10 cellular contexts compared by ENCODE assay signal in the genomic region with DNA sequence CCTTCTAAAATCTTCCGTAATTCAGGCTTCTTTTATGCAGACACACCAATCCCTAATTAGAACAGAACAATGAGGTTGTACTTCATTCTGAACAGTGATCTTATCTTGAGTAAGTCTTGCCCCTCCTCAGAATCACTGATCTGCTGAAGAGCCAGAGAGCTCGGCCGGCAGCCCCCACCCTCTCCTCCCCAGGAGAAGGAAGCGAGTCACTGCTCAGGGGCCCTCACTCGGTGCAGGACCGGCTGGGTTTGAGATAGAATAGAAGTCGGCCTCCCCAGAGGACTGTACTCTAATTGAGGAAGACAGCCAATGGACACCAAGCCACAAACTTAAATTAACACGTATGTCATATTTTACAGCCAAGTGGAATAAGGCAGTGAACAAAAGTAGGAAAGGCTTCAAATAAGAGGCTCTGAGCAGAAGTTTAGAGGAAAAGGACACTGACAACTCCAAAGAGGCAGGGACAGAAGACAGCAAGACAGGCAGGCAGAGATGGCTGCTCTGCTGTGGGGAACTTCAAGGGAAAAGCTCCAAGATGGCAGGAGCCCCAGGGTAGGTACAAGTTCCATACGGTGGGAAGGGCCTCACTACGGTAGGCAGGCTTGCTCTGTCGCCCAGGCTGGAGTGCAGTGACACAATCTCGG. TPM values are rescaled to one million over a fixed set of nuclear protein-coding genes. Genes with fewer than 3 reads are reported as not detected.
A peak's percentile ranks its signal among the peaks of the same experiment; 100 is the strongest.
DNase-seq lines count a peak whose midpoint lies in the region; ATAC-seq and TF ChIP-seq lines count a peak whose summit lies in the region.
"Had no signal": no experiment of that assay in that cellular context is flagged by ENCODE, and none has a peak within 500 bp of the region (broad histone marks: within the 10 kb centered on the region; RNA-seq: fewer than 3 reads in every experiment).

No MANE protein-coding gene starts in this region.

- ATAC-seq in RWPE2 (ENCODE audit: low read depth) (peak; percentile 64), heart left ventricle (peak in 3 of 4 donors; percentile 57 to 76 (median 66))
- ATAC-seq in stimulated activated naive B cell treated with anti-CD40 and anti-IgM and Interleukin-4, amounts not matched to agents 10 μg/mL and 1 μg/mL and 100 μg/mL, for 72 hours (replicated peaks): peak; percentile 62

- H3K9me3 Mint-ChIP-seq in activated naive CD8-positive, alpha-beta T cell (ENCODE audit: low read depth): no peaks in the 10 kb centered on the region
- H3K9me3 Mint-ChIP-seq in activated naive CD8-positive, alpha-beta T cell treated with anti-CD3 and anti-CD28 coated beads for 36 hours: no peaks in the 10 kb centered on the region
- H3K9me3 Mint-ChIP-seq in stimulated activated naive B cell treated with anti-CD40 and anti-IgM and Interleukin-4, amounts not matched to agents 10 μg/mL and 1 μg/mL and 100 μg/mL, for 72 hours: no peaks in the 10 kb centered on the region

- H3K36me3 Mint-ChIP-seq in activated naive CD8-positive, alpha-beta T cell: no peaks in the 10 kb centered on the region
- H3K36me3 Mint-ChIP-seq in activated naive CD8-positive, alpha-beta T cell treated with anti-CD3 and anti-CD28 coated beads for 36 hours: peaks cover 7% of the 10 kb centered on the region
- peaks cover 6 to 15% of the 10 kb centered on the region in 2 donors for H3K36me3 Mint-ChIP-seq in stimulated activated naive B cell treated with anti-CD40 and anti-IgM and Interleukin-4, amounts not matched to agents 10 μg/mL and 1 μg/mL and 100 μg/mL, for 72 hours

- no peak for DNase-seq in activated naive CD8-positive, alpha-beta T cell treated with anti-CD3 and anti-CD28 coated beads for 36 hours
- DNase-seq in RWPE2 (ENCODE audit: low spot score): no peak
- peak in 2 of 5 donors; percentile 59 to 67 for DNase-seq in heart left ventricle
- no peak for DNase-seq in stimulated activated naive B cell treated with anti-CD40 and anti-IgM and Interleukin-4, amounts not matched to agents 10 μg/mL and 1 μg/mL and 100 μg/mL, for 72 hours
- no peak for DNase-seq in transverse colon
- no peak for DNase-seq in effector CD4-positive, alpha-beta T cell
- DNase-seq in NCI-H146 (lab: John Stamatoyannopoulos, UW): no peak
- DNase-seq: NCI-H526 treated with DMSO at 0.1 percent for 48 hours had no signal

- H3K27ac ChIP-seq in RWPE2 (ENCODE audit: poor library complexity, severe bottlenecking): peak overlapping the region; percentile 4
- H3K27ac ChIP-seq in heart left ventricle: peak overlapping the region in 7 of 12 donors; percentile 1 to 63 (median 27)
- no peak overlapping the region for H3K27ac ChIP-seq in transverse colon
- H3K27ac ChIP-seq: C4-2B had no signal

- H3K4me1 ChIP-seq in RWPE2 (ENCODE audit: insufficient read depth, poor library complexity, severe bottlenecking): peaks cover 15% of the 10 kb centered on the region
- H3K4me1 ChIP-seq in heart left ventricle: peaks cover 18 to 97% (median 85%) of the 10 kb centered on the region in 12 donors
- peaks cover 40 to 90% (median 62%) of the 10 kb centered on the region in 4 donors for H3K4me1 ChIP-seq in transverse colon

- TF ChIP-seq CTCF in RWPE2 (IDR thresholded peaks at IDR 0.05; ENCODE audit: poor library complexity, severe bottlenecking): no peak
- TF ChIP-seq CTCF in heart left ventricle (IDR thresholded peaks at IDR 0.05): no peak
- TF ChIP-seq CTCF in transverse colon (IDR thresholded peaks at IDR 0.05): no peak

- intact Hi-C loops in heart left ventricle (cut with DNase I) (loop anchor here in 1 of 10 donors (5.0 kb wide), 1 partner anchor 40 kb away; no protein-coding TSS in a partner anchor), transverse colon (cut with DNase I; ENCODE audit: low total_unique reads) (no loop called here)

- TF ChIP-seq POLR2A in heart left ventricle (IDR thresholded peaks at IDR 0.05) (no peak), transverse colon (IDR thresholded peaks at IDR 0.05) (no peak)

- WGBS in heart left ventricle, 4 donors: 32 to 38% (median 35%) methylated on average over 12 of the region's 12 CpGs
- 69 to 75% methylated on average over 6 to 12 of the region's 12 CpGs for WGBS in transverse colon (ENCODE audit: low coverage in 1 of 2), 2 donors

- H3K36me3 ChIP-seq in RWPE2 (ENCODE audit: low read depth): no peaks in the 10 kb centered on the region
- no peaks in the 10 kb centered on the region for H3K36me3 ChIP-seq in heart left ventricle
- H3K36me3 ChIP-seq in transverse colon: no peaks in the 10 kb centered on the region

- no peaks in the 10 kb centered on the region for H3K9me3 ChIP-seq in RWPE2 (ENCODE audit: severe bottlenecking)
- H3K9me3 ChIP-seq in heart left ventricle: no peaks in the 10 kb centered on the region
- H3K9me3 ChIP-seq in transverse colon: no peaks in the 10 kb centered on the region

- in situ Hi-C loops in transverse colon (cut with MboI; ENCODE audit: low pct_ligation_motif_present in 1 of 4, low pct_unique_long_range_greater_than_20kb in 1 of 4, low sequenced_read_pairs in 3 of 4): no loop called here

- peak overlapping the region; percentile 72 for H3K27ac Mint-ChIP-seq in activated naive CD8-positive, alpha-beta T cell
- no peak overlapping the region for H3K27ac Mint-ChIP-seq in activated naive CD8-positive, alpha-beta T cell treated with anti-CD3 and anti-CD28 coated beads for 36 hours
- H3K27ac Mint-ChIP-seq in stimulated activated naive B cell treated with anti-CD40 and anti-IgM and Interleukin-4, amounts not matched to agents 10 μg/mL and 1 μg/mL and 100 μg/mL, for 72 hours: peak overlapping the region; percentile 6

- H3K4me3 Mint-ChIP-seq in activated naive CD8-positive, alpha-beta T cell: peak overlapping the region; percentile 46
- H3K4me3 Mint-ChIP-seq in activated naive CD8-positive, alpha-beta T cell treated with anti-CD3 and anti-CD28 coated beads for 36 hours: no peak overlapping the region
- peak overlapping the region; percentile 44 to 59 for H3K4me3 Mint-ChIP-seq in stimulated activated naive B cell treated with anti-CD40 and anti-IgM and Interleukin-4, amounts not matched to agents 10 μg/mL and 1 μg/mL and 100 μg/mL, for 72 hours

- H3K4me3 ChIP-seq in RWPE2 (ENCODE audit: severe bottlenecking) (no peak overlapping the region), heart left ventricle (peak overlapping the region in 2 of 12 donors; percentile 4 to 27), transverse colon (no peak overlapping the region)

- no peaks in the 10 kb centered on the region for H3K27me3 Mint-ChIP-seq in activated naive CD8-positive, alpha-beta T cell
- H3K27me3 Mint-ChIP-seq in activated naive CD8-positive, alpha-beta T cell treated with anti-CD3 and anti-CD28 coated beads for 36 hours: no peaks in the 10 kb centered on the region
- H3K27me3 Mint-ChIP-seq in stimulated activated naive B cell treated with anti-CD40 and anti-IgM and Interleukin-4, amounts not matched to agents 10 μg/mL and 1 μg/mL and 100 μg/mL, for 72 hours: no peaks in the 10 kb centered on the region

- H3K27me3 ChIP-seq in RWPE2 (ENCODE audit: insufficient read depth, poor library complexity, severe bottlenecking) (no peaks in the 10 kb centered on the region), heart left ventricle (no peaks in the 10 kb centered on the region), transverse colon (no peaks in the 10 kb centered on the region)

- H3K4me1 Mint-ChIP-seq in activated naive CD8-positive, alpha-beta T cell (ENCODE audit: low read depth): peaks cover 89% of the 10 kb centered on the region
- H3K4me1 Mint-ChIP-seq in activated naive CD8-positive, alpha-beta T cell treated with anti-CD3 and anti-CD28 coated beads for 36 hours: peaks cover 70% of the 10 kb centered on the region
- peaks cover 65 to 93% of the 10 kb centered on the region in 2 donors for H3K4me1 Mint-ChIP-seq in stimulated activated naive B cell treated with anti-CD40 and anti-IgM and Interleukin-4, amounts not matched to agents 10 μg/mL and 1 μg/mL and 100 μg/mL, for 72 hours

- no peak for TF ChIP-seq EP300 in transverse colon (IDR thresholded peaks at IDR 0.05; ENCODE audit: low read depth)

RNA-seq across cellular contexts. Expression of a gene that starts 18.6 kb away (rescaled TPM):
- 10 to 100 TPM; 30.1 to 32.7 TPM for total RNA-seq in activated naive CD8-positive, alpha-beta T cell treated with anti-CD3 and anti-CD28 coated beads for 36 hours
- 10 to 100 TPM; 20.0 to 77.6 (median 45.9) TPM for total RNA-seq in heart left ventricle
- 10 to 100 TPM; 17.1 TPM for polyA plus RNA-seq in heart left ventricle
- total RNA-seq in transverse colon: 100 to 1,000 TPM in 2 of 4 donors, 10 to 100 TPM in 2; 52.4 to 235 (median 98.7) TPM

Comparison
In these comparisons a context has a peak if more than half of its experiments do, and no peak if none do; other contexts are left out.
1. H3K27ac ChIP-seq: peak in RWPE2 (single experiment) and heart left ventricle (7 of 12); none in transverse colon (0 of 4).
2. Peak in every context shown above with its lines, with median percentiles within 50 percentile points of each other: ATAC-seq.